ENCODE assay signal across 11 cellular contexts in genomic region chr7:41817386-41817785, GRCh38.
DNase-seq lines count a peak whose midpoint lies in the region; ATAC-seq and TF ChIP-seq lines count a peak whose summit lies in the region.
"Had no signal": no experiment of that assay in that cellular context is flagged by ENCODE, and none has a peak within 500 bp of the region (broad histone marks: within the 10 kb centered on the region; RNA-seq: fewer than 3 reads in every experiment).

No MANE protein-coding gene starts in this region.

- peaks cover 8% of the 10 kb centered on the region for H3K9me3 Mint-ChIP-seq in activated naive CD8-positive, alpha-beta T cell treated with anti-CD3 and anti-CD28 coated beads for 36 hours

- intact Hi-C loops in testis (cut with DNase I; ENCODE audit: low total_unique reads), result no loop called here

- peaks cover 32% of the 10 kb centered on the region for H3K27me3 Mint-ChIP-seq in activated naive CD8-positive, alpha-beta T cell treated with anti-CD3 and anti-CD28 coated beads for 36 hours

- no peak for TF ChIP-seq POLR2A in testis (IDR thresholded peaks at IDR 0.05)

- no peaks in the 10 kb centered on the region for H3K27me3 ChIP-seq in testis

- no peak overlapping the region for H3K4me3 Mint-ChIP-seq in activated naive CD8-positive, alpha-beta T cell treated with anti-CD3 and anti-CD28 coated beads for 36 hours

- DNase-seq in stimulated activated CD8-positive, alpha-beta memory T cell treated with anti-CD3 and anti-CD28 coated beads, Interleukin-4, amount 100 ng/mL, for 24 hours (ENCODE audit: low read depth), result peak; percentile 2
- DNase-seq in stimulated activated CD8-positive, alpha-beta memory T cell treated with anti-CD3 and anti-CD28 coated beads, Interleukin-4, amount 100 ng/mL, for 48 hours, result no peak
- peak; percentile 38 for DNase-seq in activated naive CD8-positive, alpha-beta T cell treated with anti-CD3 and anti-CD28 coated beads for 36 hours
- no peak for DNase-seq in caudate nucleus (lab: John Stamatoyannopoulos, UW)
- DNase-seq in amygdala (lab: John Stamatoyannopoulos, UW), result no peak
- no peak for DNase-seq in substantia nigra (lab: John Stamatoyannopoulos, UW)
- no peak for DNase-seq in testis
- DNase-seq: head of caudate nucleus had no signal

- 85 to 86% methylated on average over 2 of the region's 2 CpGs for WGBS in testis, 2 donors

- peaks cover 19% of the 10 kb centered on the region for H3K4me1 Mint-ChIP-seq in activated naive CD8-positive, alpha-beta T cell treated with anti-CD3 and anti-CD28 coated beads for 36 hours

- no peaks in the 10 kb centered on the region for H3K9me3 ChIP-seq in testis
- H3K9me3 ChIP-seq: HAP-1 had no signal

- H3K27ac ChIP-seq in caudate nucleus (ENCODE audit: low read depth, low read length), result no peak overlapping the region
- H3K27ac ChIP-seq in substantia nigra (ENCODE audit: low read depth, low read length, poor library complexity, severe bottlenecking), result no peak overlapping the region
- H3K27ac ChIP-seq in testis, result no peak overlapping the region
- H3K27ac ChIP-seq: thoracic aorta had no signal

- H3K36me3 Mint-ChIP-seq in activated naive CD8-positive, alpha-beta T cell treated with anti-CD3 and anti-CD28 coated beads for 36 hours, result no peaks in the 10 kb centered on the region

- H3K4me3 ChIP-seq in testis, result no peak overlapping the region
- H3K4me3 ChIP-seq: HAP-1, thoracic aorta had no signal

- peak; percentile 53 for ATAC-seq in HG03469 (IDR thresholded peaks at IDR 0.05; ENCODE audit: unreplicated experiment)

- no peaks in the 10 kb centered on the region for H3K4me1 ChIP-seq in testis
- H3K4me1 ChIP-seq: HAP-1 had no signal

- no peaks in the 10 kb centered on the region for H3K36me3 ChIP-seq in testis (ENCODE audit: low read depth, missing control alignments)
- H3K36me3 ChIP-seq: HAP-1, thoracic aorta had no signal

- no peak overlapping the region for H3K27ac Mint-ChIP-seq in activated naive CD8-positive, alpha-beta T cell treated with anti-CD3 and anti-CD28 coated beads for 36 hours

- no peak for TF ChIP-seq CTCF in testis (IDR thresholded peaks at IDR 0.05)

Comparison
In these comparisons a context has a peak if more than half of its experiments do, and no peak if none do; other contexts are left out.
1. DNase-seq: peak in stimulated activated CD8-positive, alpha-beta memory T cell treated with anti-CD3 and anti-CD28 coated beads, Interleukin-4, amount 100 ng/mL, for 24 hours (single experiment) and activated naive CD8-positive, alpha-beta T cell treated with anti-CD3 and anti-CD28 coated beads for 36 hours (single experiment); none in stimulated activated CD8-positive, alpha-beta memory T cell treated with anti-CD3 and anti-CD28 coated beads, Interleukin-4, amount 100 ng/mL, for 48 hours (single experiment), caudate nucleus (0 of 61), amygdala (0 of 56), substantia nigra (0 of 49) and testis (single experiment).